Comparison of ENCODE assay signal across 26 cellular contexts in the genomic region with DNA sequence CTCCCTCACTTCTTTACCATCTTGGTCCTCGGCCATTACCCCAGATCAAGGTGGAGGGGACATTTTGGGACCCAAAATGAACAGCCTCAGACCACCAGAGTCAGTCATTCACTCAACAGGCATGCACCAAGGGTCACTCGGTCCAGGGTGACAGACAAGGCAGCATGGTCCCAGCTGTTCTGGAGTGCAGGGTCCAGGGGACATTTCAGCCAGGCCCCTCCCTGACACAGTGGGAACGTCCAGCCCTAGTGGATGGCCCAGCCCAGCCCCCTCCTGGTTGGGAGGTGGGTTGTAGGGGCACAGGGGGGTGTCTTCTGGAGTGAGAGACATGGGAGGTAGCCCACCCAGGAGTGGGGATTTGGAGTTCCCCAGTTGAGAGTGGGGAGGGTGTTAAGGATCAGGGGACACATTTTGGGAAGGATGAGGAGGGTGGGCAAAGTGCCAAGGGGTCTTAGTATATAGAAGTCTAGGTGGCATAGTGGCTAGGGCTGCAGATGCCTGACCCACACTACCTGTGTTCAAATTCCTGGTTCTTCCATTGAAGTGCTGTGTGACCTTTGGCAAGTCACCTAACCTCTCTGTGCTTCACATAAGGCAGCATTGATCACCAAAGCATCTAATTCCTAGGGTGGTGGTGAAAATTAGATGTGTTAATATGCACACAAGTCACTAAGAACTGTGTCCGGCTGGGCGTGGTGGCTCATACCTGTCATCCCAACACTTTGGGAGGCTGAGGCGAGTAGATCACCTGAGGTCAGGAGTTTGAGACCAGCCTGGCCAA. TPM values are rescaled to one million over a fixed set of nuclear protein-coding genes. Genes with fewer than 3 reads are reported as not detected.
DNase-seq lines count a peak whose midpoint lies in the region; ATAC-seq and TF ChIP-seq lines count a peak whose summit lies in the region.
"Had no signal": no experiment of that assay in that cellular context is flagged by ENCODE, and none has a peak within 500 bp of the region (broad histone marks: within the 10 kb centered on the region; RNA-seq: fewer than 3 reads in every experiment).

No MANE protein-coding gene starts in this region.

- no peak for DNase-seq in activated CD4-positive, alpha-beta T cell treated with anti-CD3 and anti-CD28 coated beads, Interleukin-2, amount 10 ng/mL, durations not matched to agents 7 days and 5 days
- no peak for DNase-seq in activated CD4-positive, alpha-beta T cell treated with anti-CD3 and anti-CD28 coated beads for 4 hours
- DNase-seq in NAMALWA (ENCODE audit: low spot score): no peak
- DNase-seq: 8988T; activated CD4-positive, alpha-beta T cell treated with anti-CD3 and anti-CD28 coated beads for 36 hours; activated gamma-delta T cell treated with Interleukin-2 at 50 U/mL for 16 hours; activated T-cell treated with anti-CD3 and anti-CD28 coated beads, Interleukin-2, amount 50 U/mL, for 24 hours; brain microvascular endothelial cell; Calu3; HCEC 1CT; head of caudate nucleus; kidney glomerular epithelial cell; lower lobe of right lung; NCI-H1092 treated with DMSO at 0.1 percent for 48 hours; NCI-H1930; NCI-H69; psoas muscle; SJCRH30; stimulated activated CD8-positive, alpha-beta memory T cell treated with anti-CD3 and anti-CD28 coated beads, Interleukin-4, amount 100 ng/mL, for 48 hours; upper lobe of right lung had no signal

- H3K9me3 ChIP-seq in neutrophil: no peaks in the 10 kb centered on the region
- H3K9me3 ChIP-seq: lower lobe of right lung, psoas muscle, SJCRH30, upper lobe of right lung had no signal

- ATAC-seq in GM18873 (IDR thresholded peaks at IDR 0.05; ENCODE audit: low FRiP score, unreplicated experiment): no peak
- ATAC-seq: psoas muscle, upper lobe of right lung had no signal

- H3K4me3 ChIP-seq in neutrophil (ENCODE audit: low read depth in 1 of 2, low read length in 1 of 2): peak overlapping the region in 1 of 2 experiments; percentile 50
- H3K4me3 ChIP-seq: lower lobe of right lung, psoas muscle, SJCRH30, upper lobe of right lung had no signal

- TF ChIP-seq CTCF in neutrophil (IDR thresholded peaks at IDR 0.05): no peak

- peaks cover 30% of the 10 kb centered on the region for H3K4me1 Mint-ChIP-seq in activated CD4-positive, alpha-beta T cell treated with anti-CD3 and anti-CD28 coated beads, Interleukin-2, amount 10 ng/mL, durations not matched to agents 7 days and 5 days
- peaks cover 43 to 65% (median 62%) of the 10 kb centered on the region in 3 donors for H3K4me1 Mint-ChIP-seq in IgD-negative memory B cell

- H3K4me3 Mint-ChIP-seq in activated CD4-positive, alpha-beta T cell treated with anti-CD3 and anti-CD28 coated beads, Interleukin-2, amount 10 ng/mL, durations not matched to agents 7 days and 5 days: no peak overlapping the region
- H3K4me3 Mint-ChIP-seq in IgD-negative memory B cell: peak overlapping the region in 2 of 4 donors; percentile 77 to 94
- H3K4me3 Mint-ChIP-seq: activated CD4-positive, alpha-beta T cell treated with anti-CD3 and anti-CD28 coated beads for 36 hours; activated T-cell treated with anti-CD3 and anti-CD28 coated beads, Interleukin-2, amount 50 U/mL, for 24 hours had no signal

- peak overlapping the region; percentile 99 for H3K27ac ChIP-seq in neutrophil
- H3K27ac ChIP-seq: brain microvascular endothelial cell, lower lobe of right lung, psoas muscle, SJCRH30, upper lobe of right lung had no signal

- H3K36me3 ChIP-seq in neutrophil: no peaks in the 10 kb centered on the region
- H3K36me3 ChIP-seq: brain microvascular endothelial cell, lower lobe of right lung, SJCRH30, upper lobe of right lung had no signal

- H3K27me3 Mint-ChIP-seq in activated CD4-positive, alpha-beta T cell treated with anti-CD3 and anti-CD28 coated beads, Interleukin-2, amount 10 ng/mL, durations not matched to agents 7 days and 5 days: peaks cover 7% of the 10 kb centered on the region
- peaks cover 4% of the 10 kb centered on the region for H3K27me3 Mint-ChIP-seq in IgD-negative memory B cell
- H3K27me3 Mint-ChIP-seq: activated CD4-positive, alpha-beta T cell treated with anti-CD3 and anti-CD28 coated beads for 36 hours had no signal

- POLR2A ChIA-PET in activated CD4-positive, alpha-beta T cell treated with anti-CD3 and anti-CD28 coated beads, Interleukin-2, amount 10 ng/mL, durations not matched to agents 7 days and 5 days (lab: Charles Lee): interaction anchor here (1.1 kb wide), 1 partner anchor 20 kb away, joined by 3 read pairs; no protein-coding TSS in a partner anchor

- CTCF ChIA-PET in activated CD4-positive, alpha-beta T cell treated with anti-CD3 and anti-CD28 coated beads, Interleukin-2, amount 10 ng/mL, durations not matched to agents 7 days and 5 days (lab: Charles Lee): interaction anchor here (0.7 to 3.2 kb wide), 2 partner anchors 19 to 24 kb away, joined by 4 to 10 read pairs; partner anchors contain the start of gene TRAPPC5

- no peaks in the 10 kb centered on the region for H3K36me3 Mint-ChIP-seq in activated CD4-positive, alpha-beta T cell treated with anti-CD3 and anti-CD28 coated beads, Interleukin-2, amount 10 ng/mL, durations not matched to agents 7 days and 5 days (ENCODE audit: low read depth)
- H3K36me3 Mint-ChIP-seq in IgD-negative memory B cell: no peaks in the 10 kb centered on the region

- no peaks in the 10 kb centered on the region for H3K9me3 Mint-ChIP-seq in activated CD4-positive, alpha-beta T cell treated with anti-CD3 and anti-CD28 coated beads, Interleukin-2, amount 10 ng/mL, durations not matched to agents 7 days and 5 days
- no peaks in the 10 kb centered on the region for H3K9me3 Mint-ChIP-seq in IgD-negative memory B cell
- H3K9me3 Mint-ChIP-seq: activated T-cell treated with anti-CD3 and anti-CD28 coated beads, Interleukin-2, amount 50 U/mL, for 24 hours had no signal

- no peaks in the 10 kb centered on the region for H3K27me3 ChIP-seq in neutrophil
- H3K27me3 ChIP-seq: brain microvascular endothelial cell, SJCRH30 had no signal

- peaks cover 45 to 50% of the 10 kb centered on the region in 2 experiments for H3K4me1 ChIP-seq in neutrophil (ENCODE audit: control insufficient read depth in 1 of 2, insufficient read depth in 1 of 2, low read depth in 1 of 2, low read length in 1 of 2)
- H3K4me1 ChIP-seq: psoas muscle, SJCRH30 had no signal

- H3K27ac Mint-ChIP-seq in activated CD4-positive, alpha-beta T cell treated with anti-CD3 and anti-CD28 coated beads, Interleukin-2, amount 10 ng/mL, durations not matched to agents 7 days and 5 days: peak overlapping the region; percentile 60
- peak overlapping the region; percentile 97 to 99 (median 98) for H3K27ac Mint-ChIP-seq in IgD-negative memory B cell
- H3K27ac Mint-ChIP-seq: activated CD4-positive, alpha-beta T cell treated with anti-CD3 and anti-CD28 coated beads for 36 hours had no signal

RNA-seq across cellular contexts. Expression of gene FCER2, which starts 2.5 kb away (rescaled TPM):
- total RNA-seq in activated CD4-positive, alpha-beta T cell treated with anti-CD3 and anti-CD28 coated beads, Interleukin-2, amount 10 ng/mL, durations not matched to agents 7 days and 5 days: under 1 TPM; 0.23 to 0.30 TPM
- 197 TPM for polyA plus RNA-seq in IgD-negative memory B cell
- total RNA-seq: Calu3, chondrocyte, Daoy, SJCRH30 had no signal

RNA-seq across cellular contexts. Expression of gene TRAPPC5, which starts 23.8 kb away (rescaled TPM):
- total RNA-seq in activated CD4-positive, alpha-beta T cell treated with anti-CD3 and anti-CD28 coated beads, Interleukin-2, amount 10 ng/mL, durations not matched to agents 7 days and 5 days: 100 to 1,000 TPM; 105 to 106 TPM
- 219 TPM for polyA plus RNA-seq in IgD-negative memory B cell

RNA-seq across cellular contexts. Expression of gene CLEC4G, which starts 27.4 kb away (rescaled TPM):
- total RNA-seq in activated CD4-positive, alpha-beta T cell treated with anti-CD3 and anti-CD28 coated beads, Interleukin-2, amount 10 ng/mL, durations not matched to agents 7 days and 5 days: not detected
- polyA plus RNA-seq in IgD-negative memory B cell: 0.43 TPM
- total RNA-seq: activated CD4-positive, alpha-beta T cell treated with anti-CD3 and anti-CD28 coated beads for 36 hours; activated CD8-positive, alpha-beta memory T cell treated with anti-CD3 and anti-CD28 coated beads for 36 hours; Calu3; chondrocyte; Daoy; SJCRH30 had no signal

RNA-seq across cellular contexts. Expression of gene MCEMP1, which starts 27.6 kb away (rescaled TPM):
- not detected for total RNA-seq in activated CD4-positive, alpha-beta T cell treated with anti-CD3 and anti-CD28 coated beads, Interleukin-2, amount 10 ng/mL, durations not matched to agents 7 days and 5 days
- 0.73 TPM for polyA plus RNA-seq in IgD-negative memory B cell
- total RNA-seq: activated CD4-positive, alpha-beta T cell treated with anti-CD3 and anti-CD28 coated beads for 36 hours; activated CD8-positive, alpha-beta memory T cell treated with anti-CD3 and anti-CD28 coated beads for 36 hours; Calu3; chondrocyte; Daoy; SJCRH30 had no signal

RNA-seq across cellular contexts. Expression of gene RETN, which starts 35.6 kb away (rescaled TPM):
- total RNA-seq in activated CD4-positive, alpha-beta T cell treated with anti-CD3 and anti-CD28 coated beads, Interleukin-2, amount 10 ng/mL, durations not matched to agents 7 days and 5 days: not detected
- polyA plus RNA-seq in IgD-negative memory B cell: not detected
- total RNA-seq: activated CD4-positive, alpha-beta T cell treated with anti-CD3 and anti-CD28 coated beads for 36 hours; activated CD8-positive, alpha-beta memory T cell treated with anti-CD3 and anti-CD28 coated beads for 36 hours; Calu3; chondrocyte; Daoy; SJCRH30 had no signal
